1 cellular context compared by ENCODE assay signal in genomic region chr20:25173886-25174308, GRCh38.
TF ChIP-seq lines count a peak whose summit lies in the region.

No MANE protein-coding gene starts in this region.

TF ChIP-seq in HepG2, 621 proteins besides CTCF, POLR2A, EP300 and RAD21 (continued from another document):
- no peak; the same call in 1 of the 2 replicates for TF ChIP-seq ZNF263 (CRISPR knock-in tag; IDR thresholded peaks at IDR 0.05)
- no peak for TF ChIP-seq ZBTB1 (CRISPR knock-in tag; IDR thresholded peaks at IDR 0.05; ENCODE audit: borderline replicate concordance)
- no peak for TF ChIP-seq LBX2 (CRISPR knock-in tag; IDR thresholded peaks at IDR 0.05; ENCODE audit: borderline replicate concordance)
- TF ChIP-seq MAFG (CRISPR knock-in tag; IDR thresholded peaks at IDR 0.05), result no peak
- TF ChIP-seq, protein P1, sequence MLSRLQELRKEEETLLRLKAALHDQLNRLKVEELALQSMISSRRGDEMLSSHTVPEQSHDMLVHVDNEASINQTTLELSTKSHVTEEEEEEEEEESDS (CRISPR knock-in tag; IDR thresholded peaks at IDR 0.05; ENCODE audit: borderline replicate concordance), result no peak
- TF ChIP-seq IKZF1 (IDR thresholded peaks at IDR 0.05), result no peak
- peak; percentile 38; the same call in 1 of the 2 replicates for TF ChIP-seq FOXK1 (CRISPR knock-in tag; IDR thresholded peaks at IDR 0.05; ENCODE audit: borderline replicate concordance, low read depth)
- no peak for TF ChIP-seq ZNF326 (CRISPR knock-in tag; IDR thresholded peaks at IDR 0.05; ENCODE audit: borderline replicate concordance)
- TF ChIP-seq MIER2 (CRISPR knock-in tag; IDR thresholded peaks at IDR 0.05), result peak; percentile 86
- no peak for TF ChIP-seq ZNF891 (CRISPR knock-in tag; IDR thresholded peaks at IDR 0.05)
- no peak for TF ChIP-seq ATM (IDR thresholded peaks at IDR 0.05; ENCODE audit: borderline replicate concordance)
- TF ChIP-seq DPF2 (CRISPR knock-in tag; IDR thresholded peaks at IDR 0.05; ENCODE audit: borderline replicate concordance, low read depth), result peak; percentile 93
- TF ChIP-seq ATF4 (CRISPR knock-in tag; IDR thresholded peaks at IDR 0.05), result no peak
- no peak for TF ChIP-seq HOXA9 (CRISPR knock-in tag; IDR thresholded peaks at IDR 0.05; ENCODE audit: borderline replicate concordance)
- TF ChIP-seq, protein P2, sequence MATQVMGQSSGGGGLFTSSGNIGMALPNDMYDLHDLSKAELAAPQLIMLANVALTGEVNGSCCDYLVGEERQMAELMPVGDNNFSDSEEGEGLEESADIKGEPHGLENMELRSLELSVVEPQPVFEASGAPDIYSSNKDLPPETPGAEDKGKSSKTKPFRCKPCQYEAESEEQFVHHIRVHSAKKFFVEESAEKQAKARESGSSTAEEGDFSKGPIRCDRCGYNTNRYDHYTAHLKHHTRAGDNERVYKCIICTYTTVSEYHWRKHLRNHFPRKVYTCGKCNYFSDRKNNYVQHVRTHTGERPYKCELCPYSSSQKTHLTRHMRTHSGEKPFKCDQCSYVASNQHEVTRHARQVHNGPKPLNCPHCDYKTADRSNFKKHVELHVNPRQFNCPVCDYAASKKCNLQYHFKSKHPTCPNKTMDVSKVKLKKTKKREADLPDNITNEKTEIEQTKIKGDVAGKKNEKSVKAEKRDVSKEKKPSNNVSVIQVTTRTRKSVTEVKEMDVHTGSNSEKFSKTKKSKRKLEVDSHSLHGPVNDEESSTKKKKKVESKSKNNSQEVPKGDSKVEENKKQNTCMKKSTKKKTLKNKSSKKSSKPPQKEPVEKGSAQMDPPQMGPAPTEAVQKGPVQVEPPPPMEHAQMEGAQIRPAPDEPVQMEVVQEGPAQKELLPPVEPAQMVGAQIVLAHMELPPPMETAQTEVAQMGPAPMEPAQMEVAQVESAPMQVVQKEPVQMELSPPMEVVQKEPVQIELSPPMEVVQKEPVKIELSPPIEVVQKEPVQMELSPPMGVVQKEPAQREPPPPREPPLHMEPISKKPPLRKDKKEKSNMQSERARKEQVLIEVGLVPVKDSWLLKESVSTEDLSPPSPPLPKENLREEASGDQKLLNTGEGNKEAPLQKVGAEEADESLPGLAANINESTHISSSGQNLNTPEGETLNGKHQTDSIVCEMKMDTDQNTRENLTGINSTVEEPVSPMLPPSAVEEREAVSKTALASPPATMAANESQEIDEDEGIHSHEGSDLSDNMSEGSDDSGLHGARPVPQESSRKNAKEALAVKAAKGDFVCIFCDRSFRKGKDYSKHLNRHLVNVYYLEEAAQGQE (IDR thresholded peaks at IDR 0.05; ENCODE audit: borderline replicate concordance in 1 of 2, low read depth in 1 of 2, low read length in 2 of 2), result no peak
- TF ChIP-seq ZNF24 (IDR thresholded peaks at IDR 0.05), result no peak
